ENCODE assay signal across 8 cellular contexts in genomic region chr1:246782120-246782900, GRCh38. TPM values are rescaled to one million over a fixed set of nuclear protein-coding genes. Genes with fewer than 3 reads are reported as not detected.
DNase-seq lines count a peak whose midpoint lies in the region; ATAC-seq and TF ChIP-seq lines count a peak whose summit lies in the region.

No MANE protein-coding gene starts in this region.

- H3K36me3 ChIP-seq in RWPE2 (ENCODE audit: low read depth) (no peaks in the 10 kb centered on the region), vagina (no peaks in the 10 kb centered on the region)

- H3K4me1 ChIP-seq in RWPE2 (ENCODE audit: insufficient read depth, poor library complexity, severe bottlenecking) (no peaks in the 10 kb centered on the region), vagina (no peaks in the 10 kb centered on the region)

- H3K27ac ChIP-seq in RWPE2 (ENCODE audit: poor library complexity, severe bottlenecking) (no peak overlapping the region), vagina (peak overlapping the region; percentile 2)

- TF ChIP-seq CTCF in RWPE2 (IDR thresholded peaks at IDR 0.05; ENCODE audit: poor library complexity, severe bottlenecking): no peak
- TF ChIP-seq CTCF in fibroblast of villous mesenchyme (IDR thresholded peaks at IDR 0.05; ENCODE audit: insufficient read depth, low read depth, low read length): no peak
- TF ChIP-seq CTCF in vagina (IDR thresholded peaks at IDR 0.05): no peak

- CTCF ChIA-PET in HEK293T (lab: Yijun Ruan, JAX): no interaction called here

- intact Hi-C loops in vagina (cut with DNase I): no loop called here

- POLR2A ChIA-PET in HEK293T (lab: Yijun Ruan, JAX): no interaction called here

- TF ChIP-seq POLR2A in vagina (IDR thresholded peaks at IDR 0.05): no peak

- H3K9me3 ChIP-seq in RWPE2 (ENCODE audit: severe bottlenecking) (no peaks in the 10 kb centered on the region), vagina (no peaks in the 10 kb centered on the region)

- DNase-seq in RWPE2 (ENCODE audit: low spot score): no peak
- peak; percentile 71 for DNase-seq in fibroblast of villous mesenchyme (ENCODE audit: low read depth)
- DNase-seq in vagina (ENCODE audit: extremely low spot score in 2 of 2): no peak
- no peak for DNase-seq in HEK293T (ENCODE audit: extremely low spot score)
- DNase-seq in central memory CD4-positive, alpha-beta T cell: no peak

- ATAC-seq in GM18909 (IDR thresholded peaks at IDR 0.05; ENCODE audit: poor library complexity, unreplicated experiment) (peak; percentile 76), HG03354 (IDR thresholded peaks at IDR 0.05; ENCODE audit: poor library complexity, severe bottlenecking, unreplicated experiment) (peak; percentile 78), RWPE2 (ENCODE audit: low read depth) (peak; percentile 38; the same call in 1 of the 3 replicates), GM21723 (IDR thresholded peaks at IDR 0.05; ENCODE audit: unreplicated experiment) (no peak)

- H3K4me3 ChIP-seq in RWPE2 (ENCODE audit: severe bottlenecking) (no peak overlapping the region), fibroblast of villous mesenchyme (ENCODE audit: low read depth, low read length) (no peak overlapping the region), vagina (no peak overlapping the region)

- H3K27me3 ChIP-seq in RWPE2 (ENCODE audit: insufficient read depth, poor library complexity, severe bottlenecking): no peaks in the 10 kb centered on the region
- H3K27me3 ChIP-seq in vagina: no peaks in the 10 kb centered on the region

TF ChIP-seq in HEK293T, 16 proteins besides CTCF, POLR2A, EP300 and RAD21:
- TF ChIP-seq SP1 (IDR thresholded peaks at IDR 0.05): no peak
- no peak for TF ChIP-seq ARNT (IDR thresholded peaks at IDR 0.05)
- no peak for TF ChIP-seq TARDBP (IDR thresholded peaks at IDR 0.05)
- no peak for TF ChIP-seq FOXM1 (IDR thresholded peaks at IDR 0.05; ENCODE audit: borderline replicate concordance)
- no peak for TF ChIP-seq CTBP1 (IDR thresholded peaks at IDR 0.05; ENCODE audit: borderline replicate concordance)
- TF ChIP-seq ELF4 (IDR thresholded peaks at IDR 0.05): no peak
- TF ChIP-seq HDGF (IDR thresholded peaks at IDR 0.05; ENCODE audit: borderline replicate concordance): no peak
- TF ChIP-seq ZNF384 (IDR thresholded peaks at IDR 0.05): no peak
- TF ChIP-seq L3MBTL2 (conservative IDR thresholded peaks at IDR 0.05): no peak
- TF ChIP-seq SUZ12 (IDR thresholded peaks at IDR 0.05): no peak
- TF ChIP-seq LEF1 (IDR thresholded peaks at IDR 0.05; ENCODE audit: borderline replicate concordance): no peak
- no peak for TF ChIP-seq PKNOX1 (IDR thresholded peaks at IDR 0.05)
- no peak for TF ChIP-seq FOXA1 (IDR thresholded peaks at IDR 0.05)
- no peak for TF ChIP-seq NFRKB (IDR thresholded peaks at IDR 0.05)

RNA-seq across cellular contexts. Expression of gene SCCPDH, which starts 58.1 kb away (rescaled TPM):
- 47.4 and 65.2 TPM in 2 replicates for total RNA-seq in fibroblast of villous mesenchyme
- 18.2 TPM for total RNA-seq in vagina
